ENCODE assay signal across 21 cellular contexts in genomic region chr12:127822743-127823433, GRCh38.
DNase-seq lines count a peak whose midpoint lies in the region; ATAC-seq and TF ChIP-seq lines count a peak whose summit lies in the region.
"Had no signal": no experiment of that assay in that cellular context is flagged by ENCODE, and none has a peak within 500 bp of the region (broad histone marks: within the 10 kb centered on the region; RNA-seq: fewer than 3 reads in every experiment).

No MANE protein-coding gene starts in this region.

- ATAC-seq in aorta (ENCODE audit: low FRiP score) (peak; percentile 60), GM21619 (IDR thresholded peaks at IDR 0.05; ENCODE audit: unreplicated experiment) (no peak)
- ATAC-seq in stimulated activated naive CD8-positive, alpha-beta T cell treated with anti-CD3 and anti-CD28 coated beads, Interleukin-15, Interleukin-2, amounts not matched to agents 100 U/mL and 50 U/mL, for 24 hours: no peak
- ATAC-seq: Panc1 had no signal

- no peaks in the 10 kb centered on the region for H3K4me1 ChIP-seq in breast epithelium
- H3K4me1 ChIP-seq in aorta (ENCODE audit: control insufficient read depth in 1 of 2, insufficient read depth in 2 of 2, low read length in 2 of 2): no peaks in the 10 kb centered on the region

- H3K9me3 ChIP-seq in breast epithelium (no peaks in the 10 kb centered on the region), aorta (ENCODE audit: control insufficient read depth, low read length) (no peaks in the 10 kb centered on the region)

- H3K4me3 ChIP-seq in breast epithelium (no peak overlapping the region), coronary artery (no peak overlapping the region), aorta (ENCODE audit: low read length in 2 of 2) (no peak overlapping the region)

- H3K27ac ChIP-seq in breast epithelium (peak overlapping the region; percentile 52), coronary artery (peak overlapping the region; percentile 6 to 11), aorta (ENCODE audit: low read depth in 1 of 2, low read length in 2 of 2) (peak overlapping the region; percentile 58 to 83)
- H3K27ac ChIP-seq: C4-2B had no signal

- H3K36me3 ChIP-seq in breast epithelium: no peaks in the 10 kb centered on the region
- no peaks in the 10 kb centered on the region for H3K36me3 ChIP-seq in aorta (ENCODE audit: control insufficient read depth in 1 of 2, insufficient read depth in 2 of 2, low read length in 1 of 2)

- CTCF ChIA-PET in MCF 10A (lab: Yijun Ruan, JAX): no interaction called here

- DNase-seq in breast epithelium (ENCODE audit: low spot score in 2 of 2) (peak in 1 of 2 donors; percentile 74), MCF 10A (ENCODE audit: unreplicated experiment) (no peak), coronary artery (ENCODE audit: low spot score) (no peak), middle frontal gyrus (ENCODE audit: extremely low spot score, low spot score) (peak; percentile 49), aorta (peak; percentile 62 to 78), HPDE6-E6E7 (ENCODE audit: extremely low spot score) (no peak)
- DNase-seq in stimulated activated naive CD8-positive, alpha-beta T cell treated with anti-CD3 and anti-CD28 coated beads, Interleukin-15, Interleukin-2, amounts not matched to agents 100 U/mL and 50 U/mL, for 24 hours: no peak
- DNase-seq: activated CD4-positive, alpha-beta T cell treated with anti-CD3 and anti-CD28 coated beads for 4 hours; activated CD8-positive, alpha-beta memory T cell treated with anti-CD3 and anti-CD28 coated beads, Interleukin-2, amount 50 U/mL, for 4 hours; activated gamma-delta T cell; effector CD8-positive, alpha-beta T cell; H7; KBM-7; NCI-H1417 treated with DMSO at 0.1 percent for 48 hours; NCI-H2171; NCI-H82; stimulated activated CD4-positive, alpha-beta T cell treated with anti-CD3 and anti-CD28 coated beads, Interleukin-4, amount 100 ng/mL, for 24 hours had no signal

- H3K27me3 ChIP-seq in breast epithelium (no peaks in the 10 kb centered on the region), aorta (ENCODE audit: control insufficient read depth in 1 of 2, insufficient read depth in 2 of 2, low read length in 1 of 2) (no peaks in the 10 kb centered on the region)

- peaks cover 54% of the 10 kb centered on the region for H3K9me3 Mint-ChIP-seq in MCF 10A (ENCODE audit: unreplicated experiment)
- H3K9me3 Mint-ChIP-seq: type B pancreatic cell had no signal

- no peak for TF ChIP-seq POLR2A in breast epithelium (IDR thresholded peaks at IDR 0.05)

- no peak overlapping the region for H3K27ac Mint-ChIP-seq in MCF 10A (ENCODE audit: low read depth, unreplicated experiment)
- H3K27ac Mint-ChIP-seq: type B pancreatic cell had no signal

- intact Hi-C loops in breast epithelium (cut with DNase I; ENCODE audit: low total_unique reads): no loop called here
- intact Hi-C loops in MCF 10A (cut with micrococcal nuclease): no loop called here
- intact Hi-C loops in aorta (cut with DNase I): no loop called here

- TF ChIP-seq CTCF in breast epithelium (IDR thresholded peaks at IDR 0.05): no peak
- no peak for TF ChIP-seq CTCF in MCF 10A (IDR thresholded peaks at IDR 0.05; ENCODE audit: unreplicated experiment)
- TF ChIP-seq CTCF in coronary artery (IDR thresholded peaks at IDR 0.05): no peak

- H3K4me3 Mint-ChIP-seq in MCF 10A (ENCODE audit: unreplicated experiment): no peak overlapping the region
- H3K4me3 Mint-ChIP-seq: type B pancreatic cell had no signal

- POLR2A ChIA-PET in MCF 10A (lab: Yijun Ruan, JAX): no interaction called here

- no peaks in the 10 kb centered on the region for H3K4me1 Mint-ChIP-seq in MCF 10A (ENCODE audit: insufficient read depth, unreplicated experiment)

- no peaks in the 10 kb centered on the region for H3K36me3 Mint-ChIP-seq in MCF 10A (ENCODE audit: insufficient read depth, unreplicated experiment)
- H3K36me3 Mint-ChIP-seq: type B pancreatic cell had no signal

- no TSS peak for BruUV-seq in MCF 10A (replicated peaks; lab: Mats Ljungman, UMichigan)

- 6% methylated on average over 7 of the region's 7 CpGs for WGBS in aorta, 2 donors

- no peaks in the 10 kb centered on the region for H3K27me3 Mint-ChIP-seq in MCF 10A (ENCODE audit: insufficient read depth, unreplicated experiment)

Comparison
In these comparisons a context has a peak if more than half of its experiments do, and no peak if none do; other contexts are left out.
1. DNase-seq: peak in middle frontal gyrus (single experiment) and aorta (2 of 2); none in MCF 10A (single experiment), coronary artery (single experiment), HPDE6-E6E7 (single experiment) and stimulated activated naive CD8-positive, alpha-beta T cell treated with anti-CD3 and anti-CD28 coated beads, Interleukin-15, Interleukin-2, amounts not matched to agents 100 U/mL and 50 U/mL, for 24 hours (single experiment).
2. H3K27ac ChIP-seq: peak in every context shown above with its lines; median percentile 70 in aorta; 52 in breast epithelium; 8 in coronary artery.